In the genomic region with DNA sequence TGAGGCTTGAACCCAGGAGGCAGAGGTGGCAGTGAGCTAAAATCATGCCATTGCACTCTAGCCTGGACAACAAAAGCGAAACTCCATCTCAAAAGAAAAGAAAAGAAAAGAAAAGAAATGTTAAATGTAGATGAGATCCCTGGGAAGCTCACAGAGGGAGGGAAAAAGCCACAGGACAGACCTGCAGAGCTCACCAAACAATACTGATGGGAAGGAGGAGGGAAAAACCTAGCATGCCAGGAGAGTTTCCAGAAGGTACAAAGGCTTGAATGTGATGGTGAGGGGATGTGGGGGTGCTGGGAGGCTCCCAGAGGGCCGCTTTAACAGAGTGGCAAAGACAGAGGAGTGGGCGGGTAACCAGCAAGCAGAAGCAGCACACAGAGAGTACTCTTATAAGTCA, we compare ENCODE assay signal across 16 cellular contexts.
DNase-seq lines count a peak whose midpoint lies in the region; ATAC-seq and TF ChIP-seq lines count a peak whose summit lies in the region.
"Had no signal": no experiment of that assay in that cellular context is flagged by ENCODE, and none has a peak within 500 bp of the region (broad histone marks: within the 10 kb centered on the region; RNA-seq: fewer than 3 reads in every experiment).

No MANE protein-coding gene starts in this region.

- TF ChIP-seq POLR2A in thyroid gland (IDR thresholded peaks at IDR 0.05), result no peak

- no peaks in the 10 kb centered on the region for H3K9me3 Mint-ChIP-seq in WTC11
- H3K9me3 Mint-ChIP-seq: CD8-positive, alpha-beta T cell had no signal

- DNase-seq in cardiac muscle cell (ENCODE audit: low read depth in 1 of 2, low spot score in 1 of 2) (no peak), left cardiac atrium (no peak), WTC11 (ENCODE audit: low spot score) (no peak), iPS-NIHi11 (ENCODE audit: low spot score) (peak; percentile 46), thyroid gland (no peak), GM03348 (ENCODE audit: low spot score) (no peak)
- no peak for DNase-seq in stimulated activated naive CD4-positive, alpha-beta T cell (lab: John Stamatoyannopoulos, UW)
- DNase-seq: Caco-2; CD8-positive, alpha-beta T cell; DND-41; GDM1; KG1 had no signal

- H3K27me3 Mint-ChIP-seq in WTC11 (ENCODE audit: low read depth), result no peaks in the 10 kb centered on the region

- H3K36me3 ChIP-seq in cardiac muscle cell (peaks cover 13% of the 10 kb centered on the region), thyroid gland (peaks cover 19% of the 10 kb centered on the region in 2 donors)

- no peak for ATAC-seq in left cardiac atrium
- ATAC-seq in WTC11, result peak; percentile 78
- ATAC-seq in HG02870 (IDR thresholded peaks at IDR 0.05; ENCODE audit: unreplicated experiment), result no peak
- ATAC-seq: CD8-positive, alpha-beta T cell had no signal

- H3K4me1 ChIP-seq in cardiac muscle cell (ENCODE audit: low read depth), result peaks cover 20% of the 10 kb centered on the region
- peaks cover 34 to 48% of the 10 kb centered on the region in 2 donors for H3K4me1 ChIP-seq in thyroid gland
- H3K4me1 ChIP-seq: Caco-2 had no signal

- TF ChIP-seq CTCF in cardiac muscle cell (IDR thresholded peaks at IDR 0.05; ENCODE audit: low read depth, low read length) (no peak), WTC11 (IDR thresholded peaks at IDR 0.05) (no peak), thyroid gland (IDR thresholded peaks at IDR 0.05) (no peak)

- H3K27ac ChIP-seq in cardiac muscle cell (peak overlapping the region; percentile 71), thyroid gland (peak overlapping the region; percentile 84 to 93 (median 92))
- H3K27ac ChIP-seq: 22Rv1 had no signal

- CTCF ChIA-PET in WTC11 (lab: Charles Lee), result interaction anchor here (1.3 to 2.3 kb wide), 2 partner anchors 19 to 293 kb away, joined by 4 to 9 read pairs; no protein-coding TSS in a partner anchor

- H3K4me3 Mint-ChIP-seq in WTC11, result no peak overlapping the region
- H3K4me3 Mint-ChIP-seq: CD14-positive monocyte; CD8-positive, alpha-beta T cell; IgD-negative memory B cell had no signal

- H3K27ac Mint-ChIP-seq in WTC11, result no peak overlapping the region
- H3K27ac Mint-ChIP-seq: CD14-positive monocyte; CD8-positive, alpha-beta T cell had no signal

- intact Hi-C loops in left cardiac atrium (cut with DNase I), result no loop called here
- intact Hi-C loops in thyroid gland (cut with DNase I), result no loop called here

- POLR2A ChIA-PET in WTC11 (lab: Charles Lee), result no interaction called here

- H3K36me3 Mint-ChIP-seq in WTC11, result peaks cover 7% of the 10 kb centered on the region
- H3K36me3 Mint-ChIP-seq: CD14-positive monocyte; CD8-positive, alpha-beta T cell had no signal

- WGBS in thyroid gland, 2 donors, result 93 to 95% methylated on average over 3 of the region's 3 CpGs

- H3K4me1 Mint-ChIP-seq in WTC11, result peaks cover 28% of the 10 kb centered on the region
- H3K4me1 Mint-ChIP-seq: CD14-positive monocyte, IgD-negative memory B cell had no signal

- H3K27me3 ChIP-seq in cardiac muscle cell (no peaks in the 10 kb centered on the region), thyroid gland (no peaks in the 10 kb centered on the region)

- H3K4me3 ChIP-seq in cardiac muscle cell, result no peak overlapping the region
- H3K4me3 ChIP-seq in thyroid gland (replicated peaks in 1 of 3), result no peak overlapping the region

- no peaks in the 10 kb centered on the region for H3K9me3 ChIP-seq in cardiac muscle cell (ENCODE audit: low read depth)
- no peaks in the 10 kb centered on the region for H3K9me3 ChIP-seq in thyroid gland
- H3K9me3 ChIP-seq: Caco-2 had no signal

TF ChIP-seq in WTC11, 78 proteins besides CTCF, POLR2A, EP300 and RAD21:
- TF ChIP-seq ZNF423 (CRISPR knock-in tag; IDR thresholded peaks at IDR 0.05) (peak; percentile 82), RELA (CRISPR knock-in tag; IDR thresholded peaks at IDR 0.05; ENCODE audit: borderline replicate concordance) (no peak)
